8 cellular contexts compared by ENCODE assay signal in genomic region chr13:98445340-98446233, GRCh38.
A peak's percentile ranks its signal among the peaks of the same experiment; 100 is the strongest.
DNase-seq lines count a peak whose midpoint lies in the region; ATAC-seq and TF ChIP-seq lines count a peak whose summit lies in the region.

No MANE protein-coding gene starts in this region.

- H3K9me3 ChIP-seq in AG04450 (ENCODE audit: control insufficient read depth, insufficient read depth, low read length) (no peaks in the 10 kb centered on the region; the same call in 1 of the 2 replicates), muscle layer of colon (ENCODE audit: low read length) (no peaks in the 10 kb centered on the region)
- no peaks in the 10 kb centered on the region for H3K9me3 ChIP-seq in effector memory CD4-positive, alpha-beta T cell (ENCODE audit: control insufficient read depth, low read length)

- CTCF ChIA-PET in AG04450 (lab: Charles Lee): interaction anchor here (0.6 to 3.1 kb wide), 37 partner anchors 9 to 605 kb away, joined by 3 to 68 read pairs (median 4); no protein-coding TSS in a partner anchor
- CTCF ChIA-PET in activated CD8-positive, alpha-beta T cell treated with anti-CD3 and anti-CD28 coated beads for 36 hours (lab: Charles Lee): interaction anchor here (0.5 to 5.4 kb wide), 56 partner anchors 9 to 398 kb away, joined by 3 to 160 read pairs (median 4); no protein-coding TSS in a partner anchor

- H3K27ac Mint-ChIP-seq in activated CD8-positive, alpha-beta T cell treated with anti-CD3 and anti-CD28 coated beads for 36 hours: peak overlapping the region; percentile 92
- H3K27ac Mint-ChIP-seq in stimulated activated effector memory CD8-positive, alpha-beta T cell treated with anti-CD3 and anti-CD28 coated beads, Interleukin-12 subunit alpha, Interleukin-12 subunit beta, amount 100 ng/mL, for 72 hours: peak overlapping the region; percentile 74

- H3K4me1 Mint-ChIP-seq in activated CD8-positive, alpha-beta T cell treated with anti-CD3 and anti-CD28 coated beads for 36 hours (ENCODE audit: low read depth): peaks cover 16% of the 10 kb centered on the region
- peaks cover 24% of the 10 kb centered on the region for H3K4me1 Mint-ChIP-seq in stimulated activated effector memory CD8-positive, alpha-beta T cell treated with anti-CD3 and anti-CD28 coated beads, Interleukin-12 subunit alpha, Interleukin-12 subunit beta, amount 100 ng/mL, for 72 hours

- no peaks in the 10 kb centered on the region for H3K27me3 Mint-ChIP-seq in activated CD8-positive, alpha-beta T cell treated with anti-CD3 and anti-CD28 coated beads for 36 hours

- H3K9me3 Mint-ChIP-seq in activated CD8-positive, alpha-beta T cell treated with anti-CD3 and anti-CD28 coated beads for 36 hours: no peaks in the 10 kb centered on the region
- no peaks in the 10 kb centered on the region for H3K9me3 Mint-ChIP-seq in stimulated activated effector memory CD8-positive, alpha-beta T cell treated with anti-CD3 and anti-CD28 coated beads, Interleukin-12 subunit alpha, Interleukin-12 subunit beta, amount 100 ng/mL, for 72 hours

- H3K27me3 ChIP-seq in AG04450 (ENCODE audit: control insufficient read depth, insufficient read depth, low read length): no peaks in the 10 kb centered on the region
- H3K27me3 ChIP-seq in effector memory CD4-positive, alpha-beta T cell (replicated peaks; ENCODE audit: control insufficient read depth, insufficient read depth, low read length, poor library complexity, severe bottlenecking): no peaks in the 10 kb centered on the region
- no peaks in the 10 kb centered on the region for H3K27me3 ChIP-seq in muscle layer of colon (ENCODE audit: control insufficient read depth in 1 of 2, insufficient read depth in 2 of 2, low read length in 2 of 2)

- DNase-seq in AG04450 (ENCODE audit: low read depth, low spot score) (no peak), NCI-H510A treated with DMSO at 0.1 percent for 48 hours (lab: John Stamatoyannopoulos, UW) (peak; percentile 22)
- peak; percentile 89 for DNase-seq in activated CD8-positive, alpha-beta T cell treated with anti-CD3 and anti-CD28 coated beads for 36 hours
- DNase-seq in effector memory CD4-positive, alpha-beta T cell: peak; percentile 61 to 68 (median 63)
- peak; percentile 78 to 89 for DNase-seq in stimulated activated effector memory CD8-positive, alpha-beta T cell treated with anti-CD3 and anti-CD28 coated beads, Interleukin-12 subunit alpha, Interleukin-12 subunit beta, amount 100 ng/mL, for 72 hours (ENCODE audit: low spot score in 2 of 2)

- TF ChIP-seq CTCF in AG04450 (IDR thresholded peaks at IDR 0.05; ENCODE audit: low read depth, low read length): peak; percentile 98
- TF ChIP-seq CTCF in activated CD8-positive, alpha-beta T cell treated with anti-CD3 and anti-CD28 coated beads for 36 hours (IDR thresholded peaks at IDR 0.05): peak; percentile 94

- no peak overlapping the region for H3K9ac ChIP-seq in muscle layer of colon (ENCODE audit: low read length)

- peaks cover 11% of the 10 kb centered on the region for H3K4me1 ChIP-seq in effector memory CD4-positive, alpha-beta T cell (ENCODE audit: control insufficient read depth, insufficient read depth, low read length, poor library complexity, severe bottlenecking)
- peaks cover 24% of the 10 kb centered on the region for H3K4me1 ChIP-seq in muscle layer of colon (ENCODE audit: insufficient read depth, low read length)

- POLR2A ChIA-PET in AG04450 (lab: Yijun Ruan, JAX): interaction anchor here (1.6 kb wide), 1 partner anchor 208 kb away, joined by 5 read pairs; no protein-coding TSS in a partner anchor
- POLR2A ChIA-PET in activated CD8-positive, alpha-beta T cell treated with anti-CD3 and anti-CD28 coated beads for 36 hours (lab: Charles Lee): interaction anchor here (0.7 to 1.2 kb wide), 5 partner anchors 20 to 211 kb away, joined by 3 to 4 read pairs (median 3); no protein-coding TSS in a partner anchor

- ATAC-seq in GM18511 (IDR thresholded peaks at IDR 0.05; ENCODE audit: unreplicated experiment): peak; percentile 96
- peak; percentile 91 for ATAC-seq in HG02981 (IDR thresholded peaks at IDR 0.05; ENCODE audit: unreplicated experiment)
- ATAC-seq in activated CD8-positive, alpha-beta T cell treated with anti-CD3 and anti-CD28 coated beads for 36 hours: peak; percentile 97
- ATAC-seq in stimulated activated effector memory CD8-positive, alpha-beta T cell treated with anti-CD3 and anti-CD28 coated beads, Interleukin-12 subunit alpha, Interleukin-12 subunit beta, amount 100 ng/mL, for 72 hours: peak; percentile 86

- H3K36me3 Mint-ChIP-seq in activated CD8-positive, alpha-beta T cell treated with anti-CD3 and anti-CD28 coated beads for 36 hours (ENCODE audit: low read depth): no peaks in the 10 kb centered on the region
- H3K36me3 Mint-ChIP-seq in stimulated activated effector memory CD8-positive, alpha-beta T cell treated with anti-CD3 and anti-CD28 coated beads, Interleukin-12 subunit alpha, Interleukin-12 subunit beta, amount 100 ng/mL, for 72 hours: peaks cover 85% of the 10 kb centered on the region

- peaks cover 9% of the 10 kb centered on the region for H3K36me3 ChIP-seq in effector memory CD4-positive, alpha-beta T cell (ENCODE audit: control insufficient read depth, insufficient read depth, low read length)
- H3K36me3 ChIP-seq in muscle layer of colon (ENCODE audit: insufficient read depth, low read length): peaks cover 38% of the 10 kb centered on the region

- H3K4me3 Mint-ChIP-seq in activated CD8-positive, alpha-beta T cell treated with anti-CD3 and anti-CD28 coated beads for 36 hours: no peak overlapping the region
- no peak overlapping the region for H3K4me3 Mint-ChIP-seq in stimulated activated effector memory CD8-positive, alpha-beta T cell treated with anti-CD3 and anti-CD28 coated beads, Interleukin-12 subunit alpha, Interleukin-12 subunit beta, amount 100 ng/mL, for 72 hours

- H3K27ac ChIP-seq in AG04450 (ENCODE audit: low read depth, low read length): no peak overlapping the region
- peak overlapping the region; percentile 38 for H3K27ac ChIP-seq in effector memory CD4-positive, alpha-beta T cell (ENCODE audit: insufficient read depth, low read length, poor library complexity, severe bottlenecking)
- peak overlapping the region; percentile 19 for H3K27ac ChIP-seq in muscle layer of colon (ENCODE audit: low read depth, low read length)

- H3K4me3 ChIP-seq in AG04450 (ENCODE audit: low read depth, low read length): no peak overlapping the region
- H3K4me3 ChIP-seq in effector memory CD4-positive, alpha-beta T cell (ENCODE audit: insufficient read depth, low read depth, low read length, poor library complexity, severe bottlenecking): no peak overlapping the region
- no peak overlapping the region for H3K4me3 ChIP-seq in muscle layer of colon (ENCODE audit: low read depth in 1 of 2, low read length in 2 of 2)

- intact Hi-C loops in activated CD8-positive, alpha-beta T cell treated with anti-CD3 and anti-CD28 coated beads for 36 hours (cut with micrococcal nuclease): loop anchor here (2.0 to 5.0 kb wide), 2 partner anchors 207 to 227 kb away; no protein-coding TSS in a partner anchor
